Comparison of ENCODE assay signal across 11 cellular contexts in genomic region chr4:56181140-56181950, GRCh38.
DNase-seq lines count a peak whose midpoint lies in the region; ATAC-seq and TF ChIP-seq lines count a peak whose summit lies in the region.
"Had no signal": no experiment of that assay in that cellular context is flagged by ENCODE, and none has a peak within 500 bp of the region (broad histone marks: within the 10 kb centered on the region; RNA-seq: fewer than 3 reads in every experiment).

No MANE protein-coding gene starts in this region.

- DNase-seq in BE2C, result peak; percentile 35
- DNase-seq in HCEC 1CT, result peak; percentile 1
- DNase-seq in fibroblast of pulmonary artery (ENCODE audit: low read depth), result peak; percentile 84
- no peak for DNase-seq in GM13976 (ENCODE audit: low spot score)
- DNase-seq in GM13977 (ENCODE audit: low spot score), result no peak
- DNase-seq: NCI-H1436, transverse colon had no signal

- ATAC-seq in HG03108 (IDR thresholded peaks at IDR 0.05; ENCODE audit: unreplicated experiment) (no peak), HG03521 (IDR thresholded peaks at IDR 0.05; ENCODE audit: unreplicated experiment) (no peak)

- H3K4me1 ChIP-seq in BE2C, result peaks cover 15% of the 10 kb centered on the region
- H3K4me1 ChIP-seq: transverse colon had no signal

- H3K36me3 ChIP-seq in BE2C, result peaks cover 23% of the 10 kb centered on the region
- H3K36me3 ChIP-seq: transverse colon had no signal

- H3K4me3 Mint-ChIP-seq in T-helper 1 cell treated with Interleukin-12 subunit alpha and Interleukin-12 subunit beta and Interleukin-4 antibody, amounts not matched to agents 30 μg/mL and 1 μg/mL, for 36 hours, result no peak overlapping the region
- H3K4me3 Mint-ChIP-seq: natural killer cell treated with Interleukin-12 subunit alpha and Interleukin-12 subunit beta and Interleukin-15 and Interleukin-18, amount 100 ng/mL, for 72 hours had no signal

- H3K27me3 ChIP-seq in BE2C, result no peaks in the 10 kb centered on the region
- H3K27me3 ChIP-seq: transverse colon had no signal

- H3K4me3 ChIP-seq in BE2C (ENCODE audit: low read depth, low read length) (no peak overlapping the region), fibroblast of pulmonary artery (replicated peaks; ENCODE audit: low read depth, low read length) (no peak overlapping the region)
- H3K4me3 ChIP-seq: transverse colon had no signal

- H3K9me3 Mint-ChIP-seq in T-helper 1 cell treated with Interleukin-12 subunit alpha and Interleukin-12 subunit beta and Interleukin-4 antibody, amounts not matched to agents 30 μg/mL and 1 μg/mL, for 36 hours, result peaks cover 8% of the 10 kb centered on the region

- H3K27me3 Mint-ChIP-seq in T-helper 1 cell treated with Interleukin-12 subunit alpha and Interleukin-12 subunit beta and Interleukin-4 antibody, amounts not matched to agents 30 μg/mL and 1 μg/mL, for 36 hours (ENCODE audit: low read depth), result peaks cover 3% of the 10 kb centered on the region

- TF ChIP-seq CTCF in BE2C (IDR thresholded peaks at IDR 0.05; ENCODE audit: low read depth, low read length) (no peak), fibroblast of pulmonary artery (IDR thresholded peaks at IDR 0.05; ENCODE audit: low read length, missing control alignments) (no peak), GM13976 (IDR thresholded peaks at IDR 0.05; ENCODE audit: borderline replicate concordance, control extremely low read depth, extremely low read depth, insufficient read depth, missing control alignments) (no peak), GM13977 (IDR thresholded peaks at IDR 0.05; ENCODE audit: extremely low read depth, insufficient read depth, missing control alignments) (no peak)

- peaks cover 15% of the 10 kb centered on the region for H3K4me1 Mint-ChIP-seq in T-helper 1 cell treated with Interleukin-12 subunit alpha and Interleukin-12 subunit beta and Interleukin-4 antibody, amounts not matched to agents 30 μg/mL and 1 μg/mL, for 36 hours (ENCODE audit: low read depth)

- H3K36me3 Mint-ChIP-seq in T-helper 1 cell treated with Interleukin-12 subunit alpha and Interleukin-12 subunit beta and Interleukin-4 antibody, amounts not matched to agents 30 μg/mL and 1 μg/mL, for 36 hours (ENCODE audit: low read depth), result no peaks in the 10 kb centered on the region

- H3K27ac Mint-ChIP-seq in T-helper 1 cell treated with Interleukin-12 subunit alpha and Interleukin-12 subunit beta and Interleukin-4 antibody, amounts not matched to agents 30 μg/mL and 1 μg/mL, for 36 hours, result peak overlapping the region; percentile 42

- in situ Hi-C loops in GM13976 (cut with MboI; ENCODE audit: low sequenced_read_pairs, unreplicated experiment) (no loop called here), GM13977 (cut with MboI; ENCODE audit: low pct_unique_long_range_greater_than_20kb, low sequenced_read_pairs, unreplicated experiment) (no loop called here)

- no peaks in the 10 kb centered on the region for H3K9me3 ChIP-seq in BE2C
- H3K9me3 ChIP-seq: transverse colon had no signal

Comparison
In these comparisons a context has a peak if more than half of its experiments do, and no peak if none do; other contexts are left out.
1. DNase-seq: peak in BE2C (single experiment), HCEC 1CT (single experiment) and fibroblast of pulmonary artery (single experiment); none in GM13976 (single experiment) and GM13977 (single experiment).